In the genomic region with DNA sequence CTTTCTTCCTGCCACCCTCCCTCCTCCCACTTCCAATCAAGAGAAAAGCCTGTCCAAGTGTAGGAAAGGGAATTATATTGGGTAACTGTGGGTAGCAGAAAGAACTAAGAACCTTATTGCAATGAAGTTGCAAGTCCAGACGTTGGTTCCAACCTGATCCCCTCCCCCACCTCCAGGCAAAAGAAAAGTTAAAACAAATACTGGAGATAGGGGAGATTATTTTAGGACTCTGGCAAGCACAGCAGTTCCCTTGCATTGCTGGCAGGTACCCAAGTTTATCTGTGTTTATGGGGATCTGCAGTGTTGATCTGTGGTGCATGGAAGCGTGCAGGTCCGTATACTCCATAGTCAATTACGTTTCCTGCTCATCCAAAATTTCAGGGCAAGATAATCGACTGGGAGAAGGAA, we compare ENCODE assay signal across 11 cellular contexts.
A peak's percentile ranks its signal among the peaks of the same experiment; 100 is the strongest.
DNase-seq lines count a peak whose midpoint lies in the region; ATAC-seq and TF ChIP-seq lines count a peak whose summit lies in the region.
"Had no signal": no experiment of that assay in that cellular context is flagged by ENCODE, and none has a peak within 500 bp of the region (broad histone marks: within the 10 kb centered on the region; RNA-seq: fewer than 3 reads in every experiment).

No MANE protein-coding gene starts in this region.

- no peaks in the 10 kb centered on the region for H3K9me3 ChIP-seq in IMR-90 (ENCODE audit: control insufficient read depth, insufficient read depth, low read length)
- no peaks in the 10 kb centered on the region for H3K9me3 ChIP-seq in OCI-LY3 (ENCODE audit: insufficient read depth, low read length)
- no peaks in the 10 kb centered on the region for H3K9me3 ChIP-seq in smooth muscle cell (replicated peaks; ENCODE audit: low read depth)

- H3K4me3 ChIP-seq in IMR-90 (ENCODE audit: insufficient read depth, low read depth, low read length) (no peak overlapping the region), OCI-LY3 (ENCODE audit: low read length) (peak overlapping the region; percentile 29; the same call in 1 of the 2 replicates), smooth muscle cell (no peak overlapping the region)

- no peak for TF ChIP-seq POLR2A in IMR-90 (IDR thresholded peaks at IDR 0.05; ENCODE audit: low read depth, low read length)

- H4K91ac ChIP-seq in IMR-90 (ENCODE audit: insufficient read depth, low read depth, low read length) = no peak overlapping the region

- POLR2A ChIA-PET in IMR-90 (lab: Charles Lee; ENCODE audit: unreplicated experiment) = no interaction called here

- in situ Hi-C loops in IMR-90 (cut with MboI; ENCODE audit: low sequenced_read_pairs) = no loop called here

- dilution Hi-C loops in IMR-90 (cut with HindIII; ENCODE audit: low sequenced_read_pairs, unreplicated experiment) = no loop called here

- TF ChIP-seq RAD21 in IMR-90 (IDR thresholded peaks at IDR 0.05; ENCODE audit: low read length) = no peak

- H3K27me3 ChIP-seq in IMR-90 (ENCODE audit: control insufficient read depth, insufficient read depth, low read length) (no peaks in the 10 kb centered on the region), OCI-LY3 (ENCODE audit: low read depth, low read length) (peaks cover 31% of the 10 kb centered on the region), smooth muscle cell (ENCODE audit: low read depth) (no peaks in the 10 kb centered on the region)

- no peak overlapping the region for H3K23ac ChIP-seq in IMR-90 (ENCODE audit: low read depth, low read length)

- H3K79me1 ChIP-seq in IMR-90 (ENCODE audit: low read depth in 1 of 2, low read length in 2 of 2) = peaks cover 12 to 24% of the 10 kb centered on the region in 2 experiments; a peak in 3 of 4 replicates

- H3K79me2 ChIP-seq in OCI-LY3 (ENCODE audit: low read length) (no peaks in the 10 kb centered on the region), smooth muscle cell (ENCODE audit: low read depth) (peaks cover 69% of the 10 kb centered on the region)

- H4K20me1 ChIP-seq in IMR-90 (ENCODE audit: insufficient read depth, low read length) (peaks cover 8% of the 10 kb centered on the region; the same call in 1 of the 2 replicates), OCI-LY3 (ENCODE audit: insufficient read depth, low read length) (no peaks in the 10 kb centered on the region), smooth muscle cell (ENCODE audit: low read depth) (no peaks in the 10 kb centered on the region)

- no peak for ATAC-seq in IMR-90 (ENCODE audit: low read depth)
- ATAC-seq in left ventricle myocardium superior = peak; percentile 80
- no peak for ATAC-seq in GM19395 (IDR thresholded peaks at IDR 0.05; ENCODE audit: unreplicated experiment)
- ATAC-seq in GM19328 (IDR thresholded peaks at IDR 0.05; ENCODE audit: unreplicated experiment) = no peak
- ATAC-seq in GM18873 (IDR thresholded peaks at IDR 0.05; ENCODE audit: low FRiP score, unreplicated experiment) = no peak

- H2BK120ac ChIP-seq in IMR-90 (ENCODE audit: low read depth, low read length) = no peak overlapping the region

- TF ChIP-seq CTCF in IMR-90 (conservative IDR thresholded peaks at IDR 0.05; ENCODE audit: low read depth, low read length) (no peak), OCI-LY3 (IDR thresholded peaks at IDR 0.05; ENCODE audit: low read depth, low read length) (no peak), smooth muscle cell (IDR thresholded peaks at IDR 0.05; ENCODE audit: borderline replicate concordance, insufficient read depth, poor library complexity, severe bottlenecking) (no peak)

- no peak overlapping the region for H3K56ac ChIP-seq in IMR-90 (ENCODE audit: extremely low read depth, insufficient read depth, low read length)

- H4K5ac ChIP-seq in IMR-90 (ENCODE audit: low read depth, low read length) = no peak overlapping the region

- no TSS peak for BruUV-seq in IMR-90 (replicated peaks; lab: Mats Ljungman, UMichigan)

- no peak overlapping the region for H2AFZ ChIP-seq in IMR-90 (replicated peaks; ENCODE audit: low read length, poor library complexity)
- no peak overlapping the region for H2AFZ ChIP-seq in OCI-LY3 (ENCODE audit: low read depth, low read length)
- no peak overlapping the region for H2AFZ ChIP-seq in smooth muscle cell (ENCODE audit: low read depth)

- peaks cover 6% of the 10 kb centered on the region; the same call in 1 of the 2 replicates for H3K4me1 ChIP-seq in IMR-90 (ENCODE audit: control insufficient read depth, insufficient read depth, low read length)
- H3K4me1 ChIP-seq in OCI-LY3 (ENCODE audit: low read length) = peaks cover 15% of the 10 kb centered on the region
- peaks cover 23% of the 10 kb centered on the region for H3K4me1 ChIP-seq in smooth muscle cell (ENCODE audit: low read depth)

- H3K27ac ChIP-seq in IMR-90 (ENCODE audit: insufficient read depth, low read length) = no peak overlapping the region
- H3K27ac ChIP-seq in OCI-LY3 (ENCODE audit: low read length) = no peak overlapping the region
- H3K27ac ChIP-seq in smooth muscle cell (ENCODE audit: low read depth) = peak overlapping the region; percentile 34
- H3K27ac ChIP-seq: RWPE1 had no signal

- H2AK5ac ChIP-seq in IMR-90 (ENCODE audit: low read depth, low read length) = no peak overlapping the region

- peak overlapping the region; percentile 68 for H2AK9ac ChIP-seq in IMR-90 (replicated peaks; ENCODE audit: low read depth, low read length, poor library complexity)

- no peak overlapping the region for H2BK15ac ChIP-seq in IMR-90 (ENCODE audit: low read depth, low read length)

- no peak overlapping the region for H3K14ac ChIP-seq in IMR-90 (replicated peaks; ENCODE audit: low read depth, low read length)

- H3K36me3 ChIP-seq in IMR-90 (ENCODE audit: control insufficient read depth, insufficient read depth, low read length) (no peaks in the 10 kb centered on the region), OCI-LY3 (replicated peaks; ENCODE audit: low read depth, low read length) (no peaks in the 10 kb centered on the region), smooth muscle cell (ENCODE audit: low read depth) (no peaks in the 10 kb centered on the region)

- H2BK20ac ChIP-seq in IMR-90 (ENCODE audit: low read depth, low read length) = no peak overlapping the region

- no peak overlapping the region for H4K8ac ChIP-seq in IMR-90 (ENCODE audit: low read depth in 2 of 2, low read length in 2 of 2)

- H3K4me2 ChIP-seq in IMR-90 (ENCODE audit: low read depth, low read length) = no peak overlapping the region
- H3K4me2 ChIP-seq in OCI-LY3 (ENCODE audit: low read length) = peak overlapping the region; percentile 52
- H3K4me2 ChIP-seq in smooth muscle cell = peak overlapping the region; percentile 64

- WGBS in IMR-90 (ENCODE audit: extremely low coverage in 2 of 2, insufficient read length in 1 of 2), 2 experiments = no CpG with 5 or more reads among the region's 5 CpGs
- WGBS in smooth muscle cell (ENCODE audit: low lambda C conversion rate) = 44% methylated on average over 5 of the region's 5 CpGs

- peaks cover 10% of the 10 kb centered on the region for H3F3A ChIP-seq in smooth muscle cell (ENCODE audit: low read depth)

- intact Hi-C loops in IMR-90 (cut with micrococcal nuclease) = no loop called here
- intact Hi-C loops in left ventricle myocardium superior (cut with micrococcal nuclease) = loop anchor here (5.0 kb wide), 1 partner anchor 161 kb away; no protein-coding TSS in a partner anchor

- no peak overlapping the region for H3K9ac ChIP-seq in IMR-90 (ENCODE audit: low read depth, low read length)
- no peak overlapping the region for H3K9ac ChIP-seq in OCI-LY3 (ENCODE audit: low read length)
- no peak overlapping the region for H3K9ac ChIP-seq in smooth muscle cell (ENCODE audit: low read depth)

- no peak overlapping the region for H2BK5ac ChIP-seq in IMR-90 (ENCODE audit: low read depth, low read length, poor library complexity, severe bottlenecking)

- H3K4ac ChIP-seq in IMR-90 (ENCODE audit: low read depth, low read length) = no peak overlapping the region

- CTCF ChIA-PET in IMR-90 (lab: Yijun Ruan, JAX) = no interaction called here

- DNase-seq in IMR-90 (peak; percentile 36), left ventricle myocardium superior (no peak), smooth muscle cell (lab: John Stamatoyannopoulos, UW; ENCODE audit: unreplicated experiment) (no peak), hepatic stellate cell (ENCODE audit: low spot score) (no peak)
- DNase-seq: effector memory CD4-positive, alpha-beta T cell; NCI-H2029 treated with DMSO at 0.1 percent for 48 hours had no signal

- no peak overlapping the region for H3K18ac ChIP-seq in IMR-90 (ENCODE audit: low read depth, low read length)

- 0 out of 2 replicates have a peak, but pooled peaks cover 2% of the 10 kb centered on the region for H3K9me1 ChIP-seq in IMR-90 (ENCODE audit: insufficient read depth, low read length)

TF ChIP-seq in IMR-90, 13 proteins besides CTCF, POLR2A, EP300 and RAD21:
- TF ChIP-seq MAZ (IDR thresholded peaks at IDR 0.05; ENCODE audit: borderline replicate concordance, low read depth, low read length) = no peak
- TF ChIP-seq, protein P1, sequence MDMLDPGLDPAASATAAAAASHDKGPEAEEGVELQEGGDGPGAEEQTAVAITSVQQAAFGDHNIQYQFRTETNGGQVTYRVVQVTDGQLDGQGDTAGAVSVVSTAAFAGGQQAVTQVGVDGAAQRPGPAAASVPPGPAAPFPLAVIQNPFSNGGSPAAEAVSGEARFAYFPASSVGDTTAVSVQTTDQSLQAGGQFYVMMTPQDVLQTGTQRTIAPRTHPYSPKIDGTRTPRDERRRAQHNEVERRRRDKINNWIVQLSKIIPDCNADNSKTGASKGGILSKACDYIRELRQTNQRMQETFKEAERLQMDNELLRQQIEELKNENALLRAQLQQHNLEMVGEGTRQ (IDR thresholded peaks at IDR 0.05; ENCODE audit: low read depth, low read length) = no peak
- no peak for TF ChIP-seq SMC3 (IDR thresholded peaks at IDR 0.05; ENCODE audit: low read depth, low read length)
- TF ChIP-seq CHD1 (IDR thresholded peaks at IDR 0.05; ENCODE audit: low read depth, low read length) = no peak
- no peak for TF ChIP-seq RFX5 (IDR thresholded peaks at IDR 0.05; ENCODE audit: low read depth, low read length)
